In the genomic region with DNA sequence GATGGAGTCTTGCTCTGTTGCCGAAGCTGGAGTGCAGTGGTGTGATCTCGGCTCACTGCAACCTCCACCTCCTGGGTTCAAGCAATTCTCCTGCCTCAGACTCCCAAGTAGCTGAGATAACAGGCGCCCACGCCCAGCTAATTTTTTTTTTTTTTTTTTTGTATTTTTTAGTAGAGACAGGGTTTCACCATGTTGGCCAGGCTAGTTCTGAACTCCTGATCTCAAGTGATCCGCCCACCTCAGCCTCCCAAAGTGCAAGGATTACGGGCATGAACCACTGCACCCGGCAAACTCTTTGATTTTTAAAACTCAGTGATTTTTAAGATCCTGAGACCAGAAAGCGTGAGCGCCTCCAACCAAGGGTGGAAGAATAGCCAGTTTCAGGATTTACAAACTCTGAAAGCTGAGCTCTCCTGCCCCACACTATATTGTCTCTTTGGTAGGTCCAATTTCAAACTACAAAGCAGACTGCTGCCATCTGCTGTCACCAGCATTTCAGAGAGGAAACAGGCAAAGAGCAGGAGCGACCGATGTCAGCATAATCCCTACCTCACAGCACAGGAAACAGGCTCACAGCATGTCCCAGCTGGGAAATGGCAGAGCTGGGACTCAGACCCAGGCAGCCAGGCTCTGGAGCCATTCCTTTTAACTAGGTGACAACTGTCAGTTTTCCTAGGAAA, we compare ENCODE assay signal across 9 cellular contexts. TPM values are rescaled to one million over a fixed set of nuclear protein-coding genes. Genes with fewer than 3 reads are reported as not detected.
DNase-seq lines count a peak whose midpoint lies in the region; ATAC-seq and TF ChIP-seq lines count a peak whose summit lies in the region.
"Had no signal": no experiment of that assay in that cellular context is flagged by ENCODE, and none has a peak within 500 bp of the region (broad histone marks: within the 10 kb centered on the region; RNA-seq: fewer than 3 reads in every experiment).

No MANE protein-coding gene starts in this region.

- no peaks in the 10 kb centered on the region for H3K27me3 Mint-ChIP-seq in activated T-helper 1 cell treated with anti-CD3 and anti-CD28 coated beads, Interleukin-12 subunit alpha, Interleukin-12 subunit beta, Interleukin-2, Interleukin-4 antibody, amounts not matched to agents 30 ng/mL and 10 ng/mL and 1 ng/mL, durations not matched to agents 14 hours and 24 hours and 36 hours (ENCODE audit: insufficient read depth)
- no peaks in the 10 kb centered on the region for H3K27me3 Mint-ChIP-seq in memory B cell

- H3K36me3 ChIP-seq in Loucy (ENCODE audit: insufficient read depth, low read length) = 0 out of 2 replicates have a peak, but pooled peaks cover under 1% of the 10 kb centered on the region

- no peaks in the 10 kb centered on the region for H3K27me3 ChIP-seq in Loucy (ENCODE audit: insufficient read depth, low read length, poor library complexity, severe bottlenecking)
- H3K27me3 ChIP-seq: SJSA1 had no signal

- peak overlapping the region; percentile 49 for H3K27ac Mint-ChIP-seq in activated T-helper 1 cell treated with anti-CD3 and anti-CD28 coated beads, Interleukin-12 subunit alpha, Interleukin-12 subunit beta, Interleukin-2, Interleukin-4 antibody, amounts not matched to agents 30 ng/mL and 10 ng/mL and 1 ng/mL, durations not matched to agents 14 hours and 24 hours and 36 hours
- H3K27ac Mint-ChIP-seq in memory B cell = peak overlapping the region; percentile 35

- H3F3A ChIP-seq in Loucy (ENCODE audit: low read depth) = 0 out of 2 replicates have a peak, but pooled peaks cover 2% of the 10 kb centered on the region

- peak overlapping the region; percentile 26 for H3K4me3 Mint-ChIP-seq in activated T-helper 1 cell treated with anti-CD3 and anti-CD28 coated beads, Interleukin-12 subunit alpha, Interleukin-12 subunit beta, Interleukin-2, Interleukin-4 antibody, amounts not matched to agents 30 ng/mL and 10 ng/mL and 1 ng/mL, durations not matched to agents 14 hours and 24 hours and 36 hours
- H3K4me3 Mint-ChIP-seq in memory B cell = no peak overlapping the region

- TF ChIP-seq CTCF in Loucy (conservative IDR thresholded peaks at IDR 0.05; ENCODE audit: low read length) (peak; percentile 45), omental fat pad (IDR thresholded peaks at IDR 0.05) (no peak)

- H3K79me2 ChIP-seq in Loucy (ENCODE audit: insufficient read depth, low read length) = peaks cover 46% of the 10 kb centered on the region

- DNase-seq in DMS53 (lab: John Stamatoyannopoulos, UW) (peak; percentile 61), memory B cell (ENCODE audit: low spot score in 2 of 2) (no peak), omental fat pad (ENCODE audit: low spot score) (no peak), middle frontal gyrus (ENCODE audit: extremely low spot score, low spot score) (no peak)
- no peak for DNase-seq in activated T-helper 1 cell treated with anti-CD3 and anti-CD28 coated beads, Interleukin-12 subunit alpha, Interleukin-12 subunit beta, Interleukin-2, Interleukin-4 antibody, amounts not matched to agents 30 ng/mL and 10 ng/mL and 1 ng/mL, durations not matched to agents 14 hours and 24 hours and 36 hours (ENCODE audit: low spot score)

- H3K9me3 ChIP-seq in Loucy (ENCODE audit: insufficient read depth, low read depth, low read length) = no peaks in the 10 kb centered on the region
- H3K9me3 ChIP-seq: SJSA1 had no signal

- peaks cover 5% of the 10 kb centered on the region for H3K4me1 ChIP-seq in Loucy (ENCODE audit: insufficient read depth, low read length, poor library complexity, severe bottlenecking)

- H3K4me1 Mint-ChIP-seq in activated T-helper 1 cell treated with anti-CD3 and anti-CD28 coated beads, Interleukin-12 subunit alpha, Interleukin-12 subunit beta, Interleukin-2, Interleukin-4 antibody, amounts not matched to agents 30 ng/mL and 10 ng/mL and 1 ng/mL, durations not matched to agents 14 hours and 24 hours and 36 hours (ENCODE audit: low read depth) = peaks cover 43% of the 10 kb centered on the region
- peaks cover 18% of the 10 kb centered on the region for H3K4me1 Mint-ChIP-seq in memory B cell

- ATAC-seq in memory B cell (ENCODE audit: low read depth) = no peak
- ATAC-seq in GM21526 (IDR thresholded peaks at IDR 0.05; ENCODE audit: low FRiP score, unreplicated experiment) = no peak
- no peak for ATAC-seq in omental fat pad (ENCODE audit: low FRiP score)
- no peak for ATAC-seq in GM18861 (IDR thresholded peaks at IDR 0.05; ENCODE audit: unreplicated experiment)

- H3K36me3 Mint-ChIP-seq in activated T-helper 1 cell treated with anti-CD3 and anti-CD28 coated beads, Interleukin-12 subunit alpha, Interleukin-12 subunit beta, Interleukin-2, Interleukin-4 antibody, amounts not matched to agents 30 ng/mL and 10 ng/mL and 1 ng/mL, durations not matched to agents 14 hours and 24 hours and 36 hours (ENCODE audit: low read depth) = peaks cover 15% of the 10 kb centered on the region
- H3K36me3 Mint-ChIP-seq in memory B cell = peaks cover 2% of the 10 kb centered on the region

- intact Hi-C loops in activated T-helper 1 cell treated with anti-CD3 and anti-CD28 coated beads, Interleukin-12 subunit alpha, Interleukin-12 subunit beta, Interleukin-2, Interleukin-4 antibody, amounts not matched to agents 30 ng/mL and 10 ng/mL and 1 ng/mL, durations not matched to agents 14 hours and 24 hours and 36 hours (cut with micrococcal nuclease) = loop anchor here (1.0 kb wide), 4 partner anchors 9 to 97 kb away; partner anchors contain the start of genes FLT3LG and NOSIP

- H3K4me3 ChIP-seq in Loucy (ENCODE audit: low read length, poor library complexity, severe bottlenecking) = no peak overlapping the region
- H3K4me3 ChIP-seq: SJSA1 had no signal

- H4K20me1 ChIP-seq in Loucy (ENCODE audit: insufficient read depth, low read length, poor library complexity, severe bottlenecking) = peaks cover 20% of the 10 kb centered on the region

- no peak overlapping the region for H2AFZ ChIP-seq in Loucy (ENCODE audit: low read length)

- no peak overlapping the region for H3K9ac ChIP-seq in Loucy (ENCODE audit: low read depth, low read length, poor library complexity, severe bottlenecking)

- no peaks in the 10 kb centered on the region for H3K9me3 Mint-ChIP-seq in activated T-helper 1 cell treated with anti-CD3 and anti-CD28 coated beads, Interleukin-12 subunit alpha, Interleukin-12 subunit beta, Interleukin-2, Interleukin-4 antibody, amounts not matched to agents 30 ng/mL and 10 ng/mL and 1 ng/mL, durations not matched to agents 14 hours and 24 hours and 36 hours
- no peaks in the 10 kb centered on the region for H3K9me3 Mint-ChIP-seq in memory B cell

- no peak overlapping the region for H3K4me2 ChIP-seq in Loucy (ENCODE audit: low read depth, low read length, poor library complexity, severe bottlenecking)

- no peaks in the 10 kb centered on the region for H3K9me2 ChIP-seq in Loucy (replicated peaks; ENCODE audit: low read depth, low read length)

RNA-seq across cellular contexts. Expression of gene NOSIP, which starts 9.2 kb away (rescaled TPM):
- 72.1 and 77.5 TPM in 2 replicates for total RNA-seq in activated T-helper 1 cell treated with anti-CD3 and anti-CD28 coated beads, Interleukin-12 subunit alpha, Interleukin-12 subunit beta, Interleukin-2, Interleukin-4 antibody, amounts not matched to agents 30 ng/mL and 10 ng/mL and 1 ng/mL, durations not matched to agents 14 hours and 24 hours and 36 hours
- 10 to 100 TPM; 36.9 to 70.8 (median 46.4) TPM for total RNA-seq in omental fat pad

RNA-seq across cellular contexts. Expression of gene PRRG2, which starts 10.0 kb away (rescaled TPM):
- total RNA-seq in activated T-helper 1 cell treated with anti-CD3 and anti-CD28 coated beads, Interleukin-12 subunit alpha, Interleukin-12 subunit beta, Interleukin-2, Interleukin-4 antibody, amounts not matched to agents 30 ng/mL and 10 ng/mL and 1 ng/mL, durations not matched to agents 14 hours and 24 hours and 36 hours = 0.59 and 1.2 TPM in 2 replicates
- 1 to 10 TPM in 2 of 4 donors, under 1 TPM in 1, not detected in 1; 0.79 to 5.2 (median 2.3) TPM for total RNA-seq in omental fat pad
- total RNA-seq: SJSA1 had no signal

RNA-seq across cellular contexts. Expression of gene PRR12, which starts 19.8 kb away (rescaled TPM):
- total RNA-seq in activated T-helper 1 cell treated with anti-CD3 and anti-CD28 coated beads, Interleukin-12 subunit alpha, Interleukin-12 subunit beta, Interleukin-2, Interleukin-4 antibody, amounts not matched to agents 30 ng/mL and 10 ng/mL and 1 ng/mL, durations not matched to agents 14 hours and 24 hours and 36 hours = 32.3 and 34.2 TPM in 2 replicates
- 10 to 100 TPM in 1 of 4 donors, 1 to 10 TPM in 3; 3.3 to 11.3 (median 4.1) TPM for total RNA-seq in omental fat pad

RNA-seq across cellular contexts. Expression of gene RCN3, which starts 43.3 kb away (rescaled TPM):
- total RNA-seq in activated T-helper 1 cell treated with anti-CD3 and anti-CD28 coated beads, Interleukin-12 subunit alpha, Interleukin-12 subunit beta, Interleukin-2, Interleukin-4 antibody, amounts not matched to agents 30 ng/mL and 10 ng/mL and 1 ng/mL, durations not matched to agents 14 hours and 24 hours and 36 hours = 2.0 and 2.1 TPM in 2 replicates
- total RNA-seq in omental fat pad = 10 to 100 TPM; 23.7 to 70.1 (median 26.9) TPM

RNA-seq across cellular contexts. Expression of gene FCGRT, which starts 58.7 kb away (rescaled TPM):
- total RNA-seq in activated T-helper 1 cell treated with anti-CD3 and anti-CD28 coated beads, Interleukin-12 subunit alpha, Interleukin-12 subunit beta, Interleukin-2, Interleukin-4 antibody, amounts not matched to agents 30 ng/mL and 10 ng/mL and 1 ng/mL, durations not matched to agents 14 hours and 24 hours and 36 hours = 0.88 and 1.1 TPM in 2 replicates
- total RNA-seq in omental fat pad = 100 to 1,000 TPM; 314 to 479 (median 337) TPM
